In the genomic region with DNA sequence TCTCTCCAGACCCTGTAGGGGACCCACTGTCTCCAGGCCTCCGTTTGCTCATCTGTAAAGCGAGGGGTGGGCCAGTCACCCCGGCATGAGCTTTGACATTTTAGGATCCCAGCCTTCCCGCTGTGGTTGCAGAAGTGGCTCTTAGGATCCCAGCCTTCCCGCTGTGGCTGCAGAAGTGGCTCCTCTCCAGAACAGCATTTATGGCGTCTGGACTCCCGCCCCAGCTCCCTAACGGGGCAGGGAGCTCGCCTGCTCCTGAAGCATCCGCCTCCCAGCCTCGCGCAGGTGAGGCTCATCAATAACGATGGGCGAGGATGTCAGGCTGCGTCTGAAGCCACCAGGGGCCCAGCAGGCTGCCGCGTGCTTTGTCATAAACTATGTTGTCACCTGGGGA, we compare ENCODE assay signal across 13 cellular contexts.
DNase-seq lines count a peak whose midpoint lies in the region; ATAC-seq and TF ChIP-seq lines count a peak whose summit lies in the region.
"Had no signal": no experiment of that assay in that cellular context is flagged by ENCODE, and none has a peak within 500 bp of the region (broad histone marks: within the 10 kb centered on the region; RNA-seq: fewer than 3 reads in every experiment).

No MANE protein-coding gene starts in this region.

- H3K27me3 Mint-ChIP-seq in Caco-2 (ENCODE audit: insufficient read depth, unreplicated experiment) = peaks cover 7% of the 10 kb centered on the region

- TF ChIP-seq CTCF in dorsolateral prefrontal cortex (IDR thresholded peaks at IDR 0.05 in 54 of 56, conservative IDR thresholded peaks at IDR 0.05 in 2 of 56; ENCODE audit: low read depth in 1 of 56, partially characterized antibody in 56 of 56) (no peak), Caco-2 (IDR thresholded peaks at IDR 0.05; ENCODE audit: insufficient read depth in 1 of 2, low read depth in 1 of 2, low read length in 1 of 2, severe bottlenecking in 1 of 2, unreplicated experiment in 1 of 2) (no peak)

- peaks cover 6% of the 10 kb centered on the region for H3K9me3 ChIP-seq in Caco-2
- H3K9me3 ChIP-seq: ovary had no signal

- H3K9ac ChIP-seq in rectal smooth muscle tissue (ENCODE audit: low read length) = no peak overlapping the region

- H3K27me3 ChIP-seq in dorsolateral prefrontal cortex (peaks cover 0 to 14% (median 0%) of the 10 kb centered on the region in 45 donors), rectal smooth muscle tissue (ENCODE audit: control insufficient read depth, insufficient read depth, low read length) (peaks cover 9% of the 10 kb centered on the region), Caco-2 (replicated peaks; ENCODE audit: control insufficient read depth, insufficient read depth, low read length) (no peaks in the 10 kb centered on the region)
- H3K27me3 ChIP-seq: MG63, ovary had no signal

- peaks cover 6% of the 10 kb centered on the region for H3K9me3 Mint-ChIP-seq in stimulated activated effector memory CD8-positive, alpha-beta T cell treated with anti-CD3 and anti-CD28 coated beads, Interleukin-12 subunit alpha, Interleukin-12 subunit beta, amount 100 ng/mL, for 72 hours
- H3K9me3 Mint-ChIP-seq in Caco-2 (ENCODE audit: unreplicated experiment) = peaks cover 11% of the 10 kb centered on the region

- no peaks in the 10 kb centered on the region for H3K4me1 Mint-ChIP-seq in stimulated activated effector memory CD8-positive, alpha-beta T cell treated with anti-CD3 and anti-CD28 coated beads, Interleukin-12 subunit alpha, Interleukin-12 subunit beta, amount 100 ng/mL, for 72 hours
- H3K4me1 Mint-ChIP-seq in Caco-2 (ENCODE audit: low read depth, unreplicated experiment) = no peaks in the 10 kb centered on the region
- H3K4me1 Mint-ChIP-seq: activated naive CD8-positive, alpha-beta T cell treated with anti-CD3 and anti-CD28 coated beads, Interleukin-2, amount 50 U/mL, for 24 hours had no signal

- H3K4me1 ChIP-seq in rectal smooth muscle tissue (ENCODE audit: control insufficient read depth, insufficient read depth, low read length) = peaks cover 25% of the 10 kb centered on the region
- no peaks in the 10 kb centered on the region for H3K4me1 ChIP-seq in Caco-2
- H3K4me1 ChIP-seq: SJCRH30 had no signal

- H3K36me3 Mint-ChIP-seq in stimulated activated effector memory CD8-positive, alpha-beta T cell treated with anti-CD3 and anti-CD28 coated beads, Interleukin-12 subunit alpha, Interleukin-12 subunit beta, amount 100 ng/mL, for 72 hours = no peaks in the 10 kb centered on the region
- H3K36me3 Mint-ChIP-seq in Caco-2 (ENCODE audit: insufficient read depth, unreplicated experiment) = no peaks in the 10 kb centered on the region

- H3K36me3 ChIP-seq in rectal smooth muscle tissue (ENCODE audit: control insufficient read depth, insufficient read depth, low read length) (no peaks in the 10 kb centered on the region), Caco-2 (ENCODE audit: control insufficient read depth, insufficient read depth, low read length) (no peaks in the 10 kb centered on the region)
- H3K36me3 ChIP-seq: MG63, ovary, SJCRH30 had no signal

- peak; percentile 80 for DNase-seq in G401 (ENCODE audit: low spot score)
- DNase-seq in NCI-H128 (lab: John Stamatoyannopoulos, UW; ENCODE audit: unreplicated experiment) = peak; percentile 27
- peak in 4 of 10 donors; percentile 8 to 58 (median 29) for DNase-seq in dorsolateral prefrontal cortex
- DNase-seq in stimulated activated effector memory CD8-positive, alpha-beta T cell treated with anti-CD3 and anti-CD28 coated beads, Interleukin-12 subunit alpha, Interleukin-12 subunit beta, amount 100 ng/mL, for 72 hours (ENCODE audit: low spot score in 2 of 2) = no peak
- no peak for DNase-seq in Caco-2
- DNase-seq: activated CD4-positive, alpha-beta T cell treated with anti-CD3 and anti-CD28 coated beads for 4 hours; activated naive CD8-positive, alpha-beta T cell treated with anti-CD3 and anti-CD28 coated beads, Interleukin-2, amount 50 U/mL, for 24 hours; immature natural killer cell had no signal

- peak overlapping the region in 39 of 59 donors; percentile 11 to 97 (median 66) for H3K27ac ChIP-seq in dorsolateral prefrontal cortex
- peak overlapping the region; percentile 48 for H3K27ac ChIP-seq in rectal smooth muscle tissue (ENCODE audit: low read depth, low read length)
- H3K27ac ChIP-seq: SJCRH30 had no signal

- peak overlapping the region in 1 of 59 donors; percentile 15 for H3K4me3 ChIP-seq in dorsolateral prefrontal cortex
- peak overlapping the region; percentile 36 for H3K4me3 ChIP-seq in rectal smooth muscle tissue (ENCODE audit: low read length)
- no peak overlapping the region for H3K4me3 ChIP-seq in Caco-2 (ENCODE audit: low read depth, low read length)
- H3K4me3 ChIP-seq: MG63, ovary, SJCRH30 had no signal

- in situ Hi-C loops in G401 (cut with HindIII; ENCODE audit: low sequenced_read_pairs) = loop anchor here (10.0 kb wide), 1 partner anchor 141 kb away; no protein-coding TSS in a partner anchor

- H3K27ac Mint-ChIP-seq in stimulated activated effector memory CD8-positive, alpha-beta T cell treated with anti-CD3 and anti-CD28 coated beads, Interleukin-12 subunit alpha, Interleukin-12 subunit beta, amount 100 ng/mL, for 72 hours = no peak overlapping the region
- no peak overlapping the region for H3K27ac Mint-ChIP-seq in Caco-2 (ENCODE audit: unreplicated experiment)
- H3K27ac Mint-ChIP-seq: activated naive CD8-positive, alpha-beta T cell treated with anti-CD3 and anti-CD28 coated beads, Interleukin-2, amount 50 U/mL, for 24 hours; immature natural killer cell had no signal

- BruUV-seq in Caco-2 (replicated peaks; lab: Mats Ljungman, UMichigan) = no TSS peak

- H3K4me3 Mint-ChIP-seq in stimulated activated effector memory CD8-positive, alpha-beta T cell treated with anti-CD3 and anti-CD28 coated beads, Interleukin-12 subunit alpha, Interleukin-12 subunit beta, amount 100 ng/mL, for 72 hours = no peak overlapping the region
- no peak overlapping the region for H3K4me3 Mint-ChIP-seq in Caco-2 (ENCODE audit: unreplicated experiment)
- H3K4me3 Mint-ChIP-seq: activated naive CD8-positive, alpha-beta T cell treated with anti-CD3 and anti-CD28 coated beads, Interleukin-2, amount 50 U/mL, for 24 hours; immature natural killer cell had no signal

- CTCF ChIA-PET in Caco-2 (lab: Charles Lee) = no interaction called here

- POLR2A ChIA-PET in Caco-2 (lab: Charles Lee) = no interaction called here

- intact Hi-C loops in dorsolateral prefrontal cortex (cut with DNase I) = loop anchor here (2.0 to 10.0 kb wide), 4 partner anchors 43 to 219 kb away; partner anchors contain the start of gene TNRC6C (in 1 of the 2)
- intact Hi-C loops in Caco-2 (cut with micrococcal nuclease; ENCODE audit: unreplicated experiment) = no loop called here

- ATAC-seq in HG02981 (IDR thresholded peaks at IDR 0.05; ENCODE audit: unreplicated experiment) = no peak
- no peak for ATAC-seq in stimulated activated effector memory CD8-positive, alpha-beta T cell treated with anti-CD3 and anti-CD28 coated beads, Interleukin-12 subunit alpha, Interleukin-12 subunit beta, amount 100 ng/mL, for 72 hours
- ATAC-seq: activated naive CD8-positive, alpha-beta T cell treated with anti-CD3 and anti-CD28 coated beads, Interleukin-2, amount 50 U/mL, for 24 hours had no signal

Comparison
In these comparisons a context has a peak if more than half of its experiments do, and no peak if none do; other contexts are left out.
1. DNase-seq: peak in G401 (single experiment) and NCI-H128 (single experiment); none in stimulated activated effector memory CD8-positive, alpha-beta T cell treated with anti-CD3 and anti-CD28 coated beads, Interleukin-12 subunit alpha, Interleukin-12 subunit beta, amount 100 ng/mL, for 72 hours (0 of 2) and Caco-2 (0 of 2).